8 cellular contexts compared by ENCODE assay signal in the genomic region with DNA sequence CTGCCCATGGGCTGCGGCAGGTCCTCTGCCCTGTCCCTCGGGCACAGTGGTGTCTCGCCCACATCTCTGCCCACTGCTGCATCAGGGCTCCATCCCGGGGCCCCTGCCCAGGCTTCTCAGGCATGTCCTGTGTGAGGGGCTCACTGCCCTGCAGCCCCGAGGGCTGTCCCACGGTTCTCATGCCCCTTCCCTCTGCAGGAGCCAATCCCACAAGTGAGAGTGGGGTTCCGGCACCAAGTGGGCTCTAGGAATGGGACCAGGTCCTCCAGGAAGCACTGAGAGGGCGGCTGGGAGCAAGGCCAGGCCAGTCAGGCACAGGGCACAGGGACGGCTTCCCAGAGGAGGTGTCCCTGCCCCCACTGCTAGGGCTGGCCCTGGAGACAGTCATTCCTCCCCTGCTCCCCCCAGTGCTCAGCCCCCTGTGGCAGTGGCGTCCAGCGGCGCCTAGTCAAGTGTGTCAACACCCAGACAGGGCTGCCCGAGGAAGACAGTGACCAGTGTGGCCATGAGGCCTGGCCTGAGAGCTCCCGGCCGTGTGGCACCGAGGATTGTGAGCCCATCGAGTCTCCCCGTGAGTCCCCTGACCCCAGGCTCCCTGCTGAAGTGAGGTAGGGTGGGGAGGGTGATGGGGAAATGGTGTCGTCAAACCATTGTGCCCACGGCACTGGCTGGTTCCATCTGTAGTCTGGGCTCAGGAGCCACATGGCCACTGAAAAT.
DNase-seq lines count a peak whose midpoint lies in the region; TF ChIP-seq lines count a peak whose summit lies in the region.
"Not testable (repeated sequence)": the region's sequence is repeated elsewhere in the genome, so short reads cannot be mapped to it uniquely, and the experiment has no call there.

No MANE protein-coding gene starts in this region.

- not testable (repeated sequence) for H4K8ac ChIP-seq in H9 (replicated peaks; ENCODE audit: insufficient read length, low read depth, low read length)
- H4K8ac ChIP-seq in mesenchymal stem cell (ENCODE audit: low read length): peak overlapping the region; percentile 70

- H3K18ac ChIP-seq in H9 (ENCODE audit: insufficient read length, low read depth, low read length): not testable (repeated sequence)
- H3K18ac ChIP-seq in mesenchymal stem cell (ENCODE audit: low read depth in 1 of 2, low read length in 2 of 2): peak overlapping the region; percentile 70 to 79

- intact Hi-C loops in A673 (cut with micrococcal nuclease; ENCODE audit: unreplicated experiment); ovary (cut with DNase I): not testable (repeated sequence)
- intact Hi-C loops in ascending aorta (cut with DNase I): loop anchor here (5.0 kb wide), 1 partner anchor 88 kb away; the partner anchor contains the start of gene TBC1D2B

- H3K4me3 ChIP-seq in A673 (ENCODE audit: low read depth, low read length, poor library complexity, severe bottlenecking); SJCRH30; ascending aorta; cardiac muscle cell; mesenchymal stem cell (ENCODE audit: insufficient read depth in 1 of 2, low read depth in 1 of 2, low read length in 2 of 2); ovary; thymus (ENCODE audit: low read length): not testable (repeated sequence)

- H3K27me3 Mint-ChIP-seq in H9 (ENCODE audit: low read depth): not testable (repeated sequence)

- not testable (repeated sequence) for H3K23ac ChIP-seq in H9 (ENCODE audit: insufficient read length, low read depth, low read length)
- peak overlapping the region in 1 of 2 experiments; percentile 79 for H3K23ac ChIP-seq in mesenchymal stem cell (ENCODE audit: low read length in 2 of 2)

- not testable (repeated sequence) for H3K9me3 ChIP-seq in A673 (ENCODE audit: low read depth, low read length, poor library complexity, severe bottlenecking); H9 (ENCODE audit: control insufficient read depth, low read depth, low read length); SJCRH30 (replicated peaks); ascending aorta; cardiac muscle cell (ENCODE audit: low read depth); mesenchymal stem cell (ENCODE audit: control insufficient read depth, low read length); ovary; thymus (ENCODE audit: control insufficient read depth)

- H3K27ac Mint-ChIP-seq in H9: not testable (repeated sequence)

- H3K4me2 ChIP-seq in H9 (ENCODE audit: insufficient read depth, insufficient read length, low read length); mesenchymal stem cell (ENCODE audit: low read length, poor library complexity, severe bottlenecking): not testable (repeated sequence)

- not testable (repeated sequence) for DNase-seq in A673 (ENCODE audit: low spot score); H9; SJCRH30; cardiac muscle cell (ENCODE audit: low read depth in 1 of 2, low spot score in 1 of 2); mesenchymal stem cell
- DNase-seq in ascending aorta (ENCODE audit: low spot score in 2 of 2) (peak in 1 of 2 donors; percentile 58), ovary (peak in 3 of 5 donors; percentile 47 to 55 (median 54))

- TF ChIP-seq EP300 in ovary (IDR thresholded peaks at IDR 0.05): not testable (repeated sequence)

- not testable (repeated sequence) for H4K20me1 ChIP-seq in H9 (ENCODE audit: control insufficient read depth, insufficient read depth, insufficient read length)

- peaks cover 6 to 19% of the 10 kb centered on the region in 2 experiments; a peak in 3 of 4 replicates for H3K4me1 Mint-ChIP-seq in H9

- CTCF ChIA-PET in A673 (lab: Charles Lee): interaction anchor here (0.5 to 0.6 kb wide), 2 partner anchors 10 to 119 kb away, joined by 3 read pairs; no protein-coding TSS in a partner anchor

- TF ChIP-seq POLR2A in ovary (IDR thresholded peaks at IDR 0.05): not testable (repeated sequence)

- not testable (repeated sequence) for TF ChIP-seq CTCF in A673 (conservative IDR thresholded peaks at IDR 0.05; ENCODE audit: low read depth, low read length); H9 (conservative IDR thresholded peaks at IDR 0.05); ascending aorta (IDR thresholded peaks at IDR 0.05); cardiac muscle cell (IDR thresholded peaks at IDR 0.05; ENCODE audit: low read depth, low read length); ovary (IDR thresholded peaks at IDR 0.05)

- not testable (repeated sequence) for H2AFZ ChIP-seq in H9 (ENCODE audit: low read length); mesenchymal stem cell (ENCODE audit: low read depth, low read length)

- H3K36me3 Mint-ChIP-seq in H9 (ENCODE audit: insufficient read depth in 1 of 3, low read depth in 3 of 3): not testable (repeated sequence)

- not testable (repeated sequence) for H2BK120ac ChIP-seq in H9 (ENCODE audit: low read depth, low read length, poor library complexity, severe bottlenecking); mesenchymal stem cell (ENCODE audit: low read depth, low read length)

- H2BK15ac ChIP-seq in H9 (ENCODE audit: low read depth, low read length); mesenchymal stem cell (ENCODE audit: low read depth, poor library complexity, severe bottlenecking): not testable (repeated sequence)

- H3K14ac ChIP-seq in H9 (ENCODE audit: insufficient read depth, low read length) (peak overlapping the region; percentile 4; the same call in 1 of the 2 replicates), mesenchymal stem cell (ENCODE audit: low read length in 2 of 2) (peak overlapping the region in 1 of 2 experiments; percentile 88)

- not testable (repeated sequence) for H3K9me3 Mint-ChIP-seq in H9

- H3K4me1 ChIP-seq in A673 (ENCODE audit: insufficient read depth, low read length, poor library complexity, severe bottlenecking): peaks cover 16% of the 10 kb centered on the region
- not testable (repeated sequence) for H3K4me1 ChIP-seq in H9 (ENCODE audit: insufficient read depth, low read length)
- peaks cover 56% of the 10 kb centered on the region for H3K4me1 ChIP-seq in SJCRH30
- H3K4me1 ChIP-seq in ascending aorta: peaks cover 24 to 45% of the 10 kb centered on the region in 2 donors
- H3K4me1 ChIP-seq in cardiac muscle cell (ENCODE audit: low read depth): peaks cover 35% of the 10 kb centered on the region
- H3K4me1 ChIP-seq in mesenchymal stem cell (ENCODE audit: control insufficient read depth, insufficient read depth, low read depth, low read length): peaks cover 69% of the 10 kb centered on the region
- peaks cover 44% of the 10 kb centered on the region for H3K4me1 ChIP-seq in ovary (ENCODE audit: insufficient read depth)
- H3K4me1 ChIP-seq in thymus (ENCODE audit: control insufficient read depth, insufficient read depth, low read length): peaks cover 24% of the 10 kb centered on the region

- H3K79me2 ChIP-seq in H9 (ENCODE audit: insufficient read depth, low read length): not testable (repeated sequence)

- no CpG with 5 or more reads among the region's 20 CpGs for WGBS in H9 (ENCODE audit: extremely low coverage, insufficient read length, low lambda C conversion rate)
- 82% methylated on average over 20 of the region's 20 CpGs for WGBS in mesenchymal stem cell
- WGBS in ovary, 3 donors: 69 to 79% (median 72%) methylated on average over 17 to 19 of the region's 20 CpGs
- WGBS in thymus: 82% methylated on average over 20 of the region's 20 CpGs

- POLR2A ChIA-PET in A673 (lab: Charles Lee; ENCODE audit: low non-redundant PET): not testable (repeated sequence)

- BruUV-seq in A673 (replicated peaks; lab: Mats Ljungman, UMichigan): not testable (repeated sequence)

- not testable (repeated sequence) for H2AK5ac ChIP-seq in H9 (ENCODE audit: insufficient read length, low read length)
- peak overlapping the region; percentile 79 for H2AK5ac ChIP-seq in mesenchymal stem cell (ENCODE audit: low read length, severe bottlenecking)

- not testable (repeated sequence) for H4K91ac ChIP-seq in H9 (ENCODE audit: insufficient read length, low read depth, low read length)
- peak overlapping the region; percentile 82 for H4K91ac ChIP-seq in mesenchymal stem cell (ENCODE audit: low read length)

- H3K4me3 Mint-ChIP-seq in H9: not testable (repeated sequence)

- not testable (repeated sequence) for H3K4ac ChIP-seq in H9 (ENCODE audit: low read depth, low read length)
- peak overlapping the region; percentile 46 to 68 for H3K4ac ChIP-seq in mesenchymal stem cell (ENCODE audit: low read depth in 1 of 2, low read length in 2 of 2)

- H3K56ac ChIP-seq in H9 (ENCODE audit: insufficient read length, low read depth, low read length): not testable (repeated sequence)

- not testable (repeated sequence) for H2BK12ac ChIP-seq in H9 (ENCODE audit: insufficient read length, low read depth, low read length)
- H2BK12ac ChIP-seq in mesenchymal stem cell (ENCODE audit: low read length in 2 of 2): peak overlapping the region; percentile 73 to 88

- H3K27me3 ChIP-seq in A673 (replicated peaks; ENCODE audit: insufficient read depth, low read depth, low read length, poor library complexity); H9 (ENCODE audit: insufficient read depth, low read length); SJCRH30; ascending aorta; cardiac muscle cell; ovary; thymus (ENCODE audit: control insufficient read depth, insufficient read depth): not testable (repeated sequence)
- peaks cover 0 to 13% of the 10 kb centered on the region in 2 experiments for H3K27me3 ChIP-seq in mesenchymal stem cell (ENCODE audit: control insufficient read depth in 1 of 2, insufficient read depth in 1 of 2, low read length in 2 of 2)

- H2BK5ac ChIP-seq in H9 (ENCODE audit: insufficient read length, low read length); mesenchymal stem cell (ENCODE audit: low read depth, low read length, poor library complexity, severe bottlenecking): not testable (repeated sequence)

- not testable (repeated sequence) for H3T11ph ChIP-seq in H9 (ENCODE audit: low read length)

- not testable (repeated sequence) for H3K9ac ChIP-seq in H9 (ENCODE audit: extremely low read depth, insufficient read length, low read length); mesenchymal stem cell (ENCODE audit: low read length)

- not testable (repeated sequence) for H3K79me1 ChIP-seq in H9 (ENCODE audit: insufficient read depth, low read depth, low read length, poor library complexity, severe bottlenecking); mesenchymal stem cell (replicated peaks; ENCODE audit: low read length, poor library complexity, severe bottlenecking)

- not testable (repeated sequence) for H3K23me2 ChIP-seq in H9 (ENCODE audit: insufficient read length, low read depth, low read length, poor library complexity, severe bottlenecking)

- H2BK20ac ChIP-seq in H9 (ENCODE audit: low read depth, low read length, poor library complexity, severe bottlenecking): not testable (repeated sequence)

- H4K5ac ChIP-seq in H9 (ENCODE audit: insufficient read length, low read depth, low read length): not testable (repeated sequence)

- H3K36me3 ChIP-seq in A673 (ENCODE audit: insufficient read depth, low read length, poor library complexity, severe bottlenecking); SJCRH30; ascending aorta; cardiac muscle cell; ovary; thymus (ENCODE audit: control insufficient read depth, insufficient read depth): not testable (repeated sequence)
- H3K36me3 ChIP-seq in mesenchymal stem cell (ENCODE audit: control insufficient read depth in 1 of 2, insufficient read depth in 2 of 2, low read depth in 1 of 2, low read length in 2 of 2): peaks cover 0 to 33% of the 10 kb centered on the region in 2 experiments

- H3K27ac ChIP-seq in A673 (ENCODE audit: low read depth, low read length, poor library complexity, severe bottlenecking) (peak overlapping the region; percentile 37), SJCRH30 (peak overlapping the region; percentile 88), ascending aorta (peak overlapping the region; percentile 15 to 86), cardiac muscle cell (peak overlapping the region; percentile 92), mesenchymal stem cell (ENCODE audit: low read length, poor library complexity, severe bottlenecking) (peak overlapping the region; percentile 12), ovary (peak overlapping the region in 1 of 2 donors; percentile 77), thymus (ENCODE audit: low read depth) (peak overlapping the region; percentile 15)
- H3K27ac ChIP-seq in H9 (ENCODE audit: insufficient read length, low read depth, low read length): not testable (repeated sequence)
